In genomic region chr3:43048470-43048869, GRCh38 we compare ENCODE assay signal across 24 cellular contexts.
"Had no signal": no experiment of that assay in that cellular context is flagged by ENCODE, and none has a peak within 500 bp of the region (broad histone marks: within the 10 kb centered on the region; RNA-seq: fewer than 3 reads in every experiment).

No MANE protein-coding gene starts in this region.

- ATAC-seq: activated naive CD4-positive, alpha-beta T cell treated with anti-CD3 and anti-CD28 coated beads, Interleukin-2, amount 50 U/mL, for 72 hours; activated T-cell treated with anti-CD3 and anti-CD28 coated beads, Interleukin-2, amount 50 U/mL, for 4 hours; body of pancreas; K562; Panc1 had no signal

- H3K27ac ChIP-seq: adrenal gland, body of pancreas, SJCRH30, SK-N-MC had no signal

- H3K36me3 ChIP-seq: adrenal gland, SJCRH30 had no signal

- H3K4me1 Mint-ChIP-seq: activated CD4-positive, alpha-beta T cell treated with anti-CD3 and anti-CD28 coated beads, Interleukin-2, amount 10 ng/mL, durations not matched to agents 7 days and 5 days had no signal

- H3K4me3 ChIP-seq: adrenal gland, body of pancreas, K562, SJCRH30, SK-N-MC had no signal

- H3K4me1 ChIP-seq: adrenal gland, body of pancreas, SJCRH30 had no signal

- H3K4me3 Mint-ChIP-seq: activated CD4-positive, alpha-beta memory T cell treated with anti-CD3 and anti-CD28 coated beads for 36 hours; activated CD4-positive, alpha-beta T cell treated with anti-CD3 and anti-CD28 coated beads, Interleukin-2, amount 10 ng/mL, durations not matched to agents 7 days and 5 days; activated naive CD4-positive, alpha-beta T cell treated with anti-CD3 and anti-CD28 coated beads for 36 hours; activated T-cell treated with anti-CD3 and anti-CD28 coated beads, Interleukin-2, amount 50 U/mL, for 4 hours; activated T-helper 1 cell treated with anti-CD3 and anti-CD28 coated beads, Interleukin-12 subunit alpha, Interleukin-12 subunit beta, Interleukin-2, Interleukin-4 antibody, amounts not matched to agents 30 ng/mL and 10 ng/mL and 1 ng/mL, durations not matched to agents 14 hours and 24 hours and 36 hours; T-helper 2 cell treated with Interferon-gamma antibody and Interleukin-4, amounts not matched to agents 5 μg/mL and 100 μg/mL, for 36 hours had no signal

- H3K27me3 ChIP-seq: adrenal gland, body of pancreas, SJCRH30 had no signal

- DNase-seq: activated CD4-positive, alpha-beta memory T cell treated with anti-CD3 and anti-CD28 coated beads for 36 hours; activated CD4-positive, alpha-beta T cell treated with anti-CD3 and anti-CD28 coated beads, Interleukin-2, amount 10 ng/mL, durations not matched to agents 7 days and 5 days; activated CD8-positive, alpha-beta memory T cell treated with anti-CD3 and anti-CD28 coated beads, Interleukin-2, amount 50 U/mL, for 4 hours; activated gamma-delta T cell treated with Interleukin-2 at 50 U/mL for 16 hours; activated naive CD4-positive, alpha-beta T cell treated with anti-CD3 and anti-CD28 coated beads for 36 hours; activated T-cell treated with anti-CD3 and anti-CD28 coated beads for 4 hours; activated T-cell treated with anti-CD3 and anti-CD28 coated beads, Interleukin-2, amount 50 U/mL, for 4 hours; adrenal gland; body of pancreas; central memory CD4-positive, alpha-beta T cell; IMR-90; NCI-H1105; NCI-H1417 treated with DMSO at 0.1 percent for 48 hours; NCI-H1930; NCI-H345; NCI-H524 treated with DMSO at 0.1 percent for 48 hours; SHP77; SJCRH30 had no signal

- H3K27ac Mint-ChIP-seq: activated CD4-positive, alpha-beta memory T cell treated with anti-CD3 and anti-CD28 coated beads for 36 hours; activated CD4-positive, alpha-beta T cell treated with anti-CD3 and anti-CD28 coated beads, Interleukin-2, amount 10 ng/mL, durations not matched to agents 7 days and 5 days; activated naive CD4-positive, alpha-beta T cell treated with anti-CD3 and anti-CD28 coated beads for 36 hours; activated naive CD4-positive, alpha-beta T cell treated with anti-CD3 and anti-CD28 coated beads, Interleukin-2, amount 50 U/mL, for 72 hours; activated T-helper 1 cell treated with anti-CD3 and anti-CD28 coated beads, Interleukin-12 subunit alpha, Interleukin-12 subunit beta, Interleukin-2, Interleukin-4 antibody, amounts not matched to agents 30 ng/mL and 10 ng/mL and 1 ng/mL, durations not matched to agents 14 hours and 24 hours and 36 hours; T-helper 2 cell treated with Interferon-gamma antibody and Interleukin-4, amounts not matched to agents 5 μg/mL and 100 μg/mL, for 36 hours had no signal

- H3K9me3 ChIP-seq: SJCRH30 had no signal
